Comparison of ENCODE assay signal across 8 cellular contexts in genomic region chr1:23799570-23800395, GRCh38. TPM values are rescaled to one million over a fixed set of nuclear protein-coding genes. Genes with fewer than 3 reads are reported as not detected.
DNase-seq lines count a peak whose midpoint lies in the region; ATAC-seq, FAIRE-seq and TF ChIP-seq lines count a peak whose summit lies in the region.

No MANE protein-coding gene starts in this region.

- intact Hi-C loops in tibial artery (cut with DNase I; ENCODE audit: low total_unique reads) = no loop called here

- H3K79me1 ChIP-seq in mesendoderm (ENCODE audit: low read length) = no peaks in the 10 kb centered on the region

- no peaks in the 10 kb centered on the region for H3K9me3 ChIP-seq in ectodermal cell (ENCODE audit: control insufficient read depth, low read length)
- no peaks in the 10 kb centered on the region for H3K9me3 ChIP-seq in tibial artery

- peak overlapping the region; percentile 19 for H2BK120ac ChIP-seq in mesendoderm (ENCODE audit: low read depth, low read length)

- H3K27ac ChIP-seq in ectodermal cell (ENCODE audit: insufficient read depth, low read depth, low read length, poor library complexity, severe bottlenecking) = peak overlapping the region; percentile 26
- H3K27ac ChIP-seq in mesendoderm (ENCODE audit: low read depth, low read length) = peak overlapping the region; percentile 88
- peak overlapping the region; percentile 76 to 90 for H3K27ac ChIP-seq in tibial artery

- DNase-seq in 8988T (peak; percentile 84), GM12891 (ENCODE audit: insufficient read length, low spot score) (peak; percentile 47), SW 1271 (lab: John Stamatoyannopoulos, UW) (peak; percentile 74 to 86), mesendoderm (peak; percentile 93), tibial artery (peak; percentile 58 to 74), NCI-H1105 treated with DMSO at 0.1 percent for 48 hours (lab: John Stamatoyannopoulos, UW) (no peak)

- H3K79me2 ChIP-seq in mesendoderm (ENCODE audit: control insufficient read depth, insufficient read depth, low read length) = no peaks in the 10 kb centered on the region

- peak overlapping the region; percentile 97 for H3K23ac ChIP-seq in mesendoderm (ENCODE audit: low read length)

- H3K18ac ChIP-seq in mesendoderm (ENCODE audit: low read length) = peak overlapping the region; percentile 91

- peak overlapping the region; percentile 99 for H3K9ac ChIP-seq in mesendoderm (ENCODE audit: low read length)

- no peaks in the 10 kb centered on the region for H3K36me3 ChIP-seq in ectodermal cell (ENCODE audit: control insufficient read depth, insufficient read depth, low read length)
- peaks cover 2% of the 10 kb centered on the region for H3K36me3 ChIP-seq in mesendoderm (ENCODE audit: control insufficient read depth, insufficient read depth, low read length)
- H3K36me3 ChIP-seq in tibial artery = peaks cover 0 to 60% (median 12%) of the 10 kb centered on the region in 3 donors

- H3K4me1 ChIP-seq in ectodermal cell (ENCODE audit: control insufficient read depth, insufficient read depth, low read length) (peaks cover 15% of the 10 kb centered on the region), mesendoderm (ENCODE audit: control insufficient read depth, low read depth, low read length) (peaks cover 1% of the 10 kb centered on the region), tibial artery (peaks cover 0 to 33% (median 18%) of the 10 kb centered on the region in 4 donors)

- H3K4ac ChIP-seq in mesendoderm (ENCODE audit: low read depth, low read length) = peak overlapping the region; percentile 66

- peak; percentile 50; the same call in 1 of the 2 replicates for TF ChIP-seq POLR2A in GM12891 (IDR thresholded peaks at IDR 0.05; ENCODE audit: low read depth, low read length)

- H4K5ac ChIP-seq in mesendoderm (ENCODE audit: low read length) = peak overlapping the region; percentile 30

- WGBS in ectodermal cell, 2 experiments = 3 to 4% methylated on average over 47 of the region's 47 CpGs
- no CpG with 5 or more reads among the region's 47 CpGs for WGBS in mesendoderm (ENCODE audit: extremely low coverage, insufficient coverage, low lambda C conversion rate)

- H4K8ac ChIP-seq in mesendoderm (ENCODE audit: low read depth, low read length) = no peak overlapping the region

- H2BK15ac ChIP-seq in mesendoderm (replicated peaks; ENCODE audit: low read depth) = no peak overlapping the region

- peak overlapping the region; percentile 99 for H3K4me2 ChIP-seq in mesendoderm (ENCODE audit: low read length)

- peak overlapping the region; percentile 92 for H2AK5ac ChIP-seq in mesendoderm (ENCODE audit: low read length)

- H2BK5ac ChIP-seq in mesendoderm (ENCODE audit: low read length) = peak overlapping the region; percentile 65

- H3K56ac ChIP-seq in mesendoderm (ENCODE audit: low read length) = peak overlapping the region; percentile 100

- peak; percentile 8 for ATAC-seq in HG03196 (IDR thresholded peaks at IDR 0.05; ENCODE audit: unreplicated experiment)

- TF ChIP-seq CTCF in tibial artery (IDR thresholded peaks at IDR 0.05) = no peak

- H3K4me3 ChIP-seq in ectodermal cell (ENCODE audit: insufficient read depth, low read depth, low read length) (peak overlapping the region; percentile 83), mesendoderm (ENCODE audit: low read length) (peak overlapping the region; percentile 98), tibial artery (peak overlapping the region; percentile 76 to 78)

- H3K27me3 ChIP-seq in ectodermal cell (ENCODE audit: control insufficient read depth, insufficient read depth, low read length, poor library complexity, severe bottlenecking) = peaks cover 14% of the 10 kb centered on the region
- H3K27me3 ChIP-seq in mesendoderm (ENCODE audit: insufficient read depth, low read length, poor library complexity) = no peaks in the 10 kb centered on the region
- H3K27me3 ChIP-seq in tibial artery = no peaks in the 10 kb centered on the region

- peak; percentile 84 for FAIRE-seq in GM12891 (lab: Jason Lieb, UNC)

TF ChIP-seq in GM12891, 5 proteins besides CTCF, POLR2A, EP300 and RAD21:
- no peak for TF ChIP-seq PAX5 (IDR thresholded peaks at IDR 0.05; ENCODE audit: insufficient read depth, low read length, severe bottlenecking)
- no peak for TF ChIP-seq TAF1 (IDR thresholded peaks at IDR 0.05; ENCODE audit: low read depth, low read length)
- TF ChIP-seq SPI1 (IDR thresholded peaks at IDR 0.05; ENCODE audit: low read depth, low read length) = no peak
- no peak for TF ChIP-seq POU2F2 (IDR thresholded peaks at IDR 0.05; ENCODE audit: low read depth, low read length)
- TF ChIP-seq POLR2AphosphoS5 (IDR thresholded peaks at IDR 0.05; ENCODE audit: low read depth, low read length) = no peak; the same call in 1 of the 2 replicates

RNA-seq across cellular contexts. Expression of gene GALE, which starts 0.8 kb away (rescaled TPM):
- polyA plus RNA-seq in GM12891 (2012; ENCODE audit: low read depth, missing spikeins) = 34.0 TPM
- 25.5 TPM for polyA plus RNA-seq in ectodermal cell (2013, experiment 1 of 4)
- 27.8 TPM for polyA plus RNA-seq in ectodermal cell (2013, experiment 2 of 4)
- polyA plus RNA-seq in ectodermal cell (2013, experiment 3 of 4) = 20.0 TPM
- 20.4 TPM for polyA plus RNA-seq in ectodermal cell (2013, experiment 4 of 4)
- polyA plus RNA-seq in mesendoderm (2013, experiment 1 of 2) = 19.1 TPM
- 20.7 TPM for polyA plus RNA-seq in mesendoderm (2013, experiment 2 of 2)

RNA-seq across cellular contexts. Expression of gene LYPLA2, which starts 8.8 kb away (rescaled TPM):
- 55.5 TPM for polyA plus RNA-seq in GM12891 (2012; ENCODE audit: low read depth, missing spikeins)
- polyA plus RNA-seq in ectodermal cell (2013, experiment 1 of 4) = 83.2 TPM
- 90.4 TPM for polyA plus RNA-seq in ectodermal cell (2013, experiment 2 of 4)
- polyA plus RNA-seq in ectodermal cell (2013, experiment 3 of 4) = 67.3 TPM
- polyA plus RNA-seq in ectodermal cell (2013, experiment 4 of 4) = 74.7 TPM
- 107 TPM for polyA plus RNA-seq in mesendoderm (2013, experiment 1 of 2)
- polyA plus RNA-seq in mesendoderm (2013, experiment 2 of 2) = 108 TPM

RNA-seq across cellular contexts. Expression of gene PITHD1, which starts 21.6 kb away (rescaled TPM):
- 53.5 TPM for polyA plus RNA-seq in GM12891 (2012; ENCODE audit: low read depth, missing spikeins)
- 47.2 TPM for polyA plus RNA-seq in ectodermal cell (2013, experiment 1 of 4)
- polyA plus RNA-seq in ectodermal cell (2013, experiment 2 of 4) = 57.1 TPM
- polyA plus RNA-seq in ectodermal cell (2013, experiment 3 of 4) = 50.7 TPM
- 49.8 TPM for polyA plus RNA-seq in ectodermal cell (2013, experiment 4 of 4)
- 34.0 TPM for polyA plus RNA-seq in mesendoderm (2013, experiment 1 of 2)
- 34.8 TPM for polyA plus RNA-seq in mesendoderm (2013, experiment 2 of 2)

RNA-seq across cellular contexts. Expression of gene HMGCL, which starts 25.4 kb away (rescaled TPM):
- 39.2 TPM for polyA plus RNA-seq in GM12891 (2012; ENCODE audit: low read depth, missing spikeins)
- polyA plus RNA-seq in ectodermal cell (2013, experiment 1 of 4) = 23.6 TPM
- polyA plus RNA-seq in ectodermal cell (2013, experiment 2 of 4) = 27.7 TPM
- polyA plus RNA-seq in ectodermal cell (2013, experiment 3 of 4) = 19.9 TPM
- 20.8 TPM for polyA plus RNA-seq in ectodermal cell (2013, experiment 4 of 4)
- 3.7 TPM for polyA plus RNA-seq in mesendoderm (2013, experiment 1 of 2)
- polyA plus RNA-seq in mesendoderm (2013, experiment 2 of 2) = 3.7 TPM

RNA-seq across cellular contexts. Expression of gene ELOA, which starts 56.5 kb away (rescaled TPM):
- 25.3 TPM for polyA plus RNA-seq in GM12891 (2012; ENCODE audit: low read depth, missing spikeins)
- polyA plus RNA-seq in ectodermal cell (2013, experiment 1 of 4) = 34.7 TPM
- 33.6 TPM for polyA plus RNA-seq in ectodermal cell (2013, experiment 2 of 4)
- 25.2 TPM for polyA plus RNA-seq in ectodermal cell (2013, experiment 3 of 4)
- polyA plus RNA-seq in ectodermal cell (2013, experiment 4 of 4) = 25.4 TPM
- 50.4 TPM for polyA plus RNA-seq in mesendoderm (2013, experiment 1 of 2)
- polyA plus RNA-seq in mesendoderm (2013, experiment 2 of 2) = 51.3 TPM

Comparison
In these comparisons a context has a peak if more than half of its experiments do, and no peak if none do; other contexts are left out.
1. H3K27ac ChIP-seq: peak in every context shown above with its lines; median percentile 88 in mesendoderm; 83 in tibial artery; 26 in ectodermal cell.